ENCODE assay signal across 11 cellular contexts in genomic region chr4:2788532-2789103, GRCh38. TPM values are rescaled to one million over a fixed set of nuclear protein-coding genes. Genes with fewer than 3 reads are reported as not detected.
DNase-seq lines count a peak whose midpoint lies in the region; ATAC-seq and TF ChIP-seq lines count a peak whose summit lies in the region.
"Had no signal": no experiment of that assay in that cellular context is flagged by ENCODE, and none has a peak within 500 bp of the region (broad histone marks: within the 10 kb centered on the region; RNA-seq: fewer than 3 reads in every experiment).

No MANE protein-coding gene starts in this region.

- no peaks in the 10 kb centered on the region for H3K36me3 ChIP-seq in sigmoid colon

- no peak overlapping the region for H3K4me3 ChIP-seq in sigmoid colon

- TF ChIP-seq CTCF in sigmoid colon (IDR thresholded peaks at IDR 0.05), result no peak

- no peaks in the 10 kb centered on the region for H3K27me3 ChIP-seq in sigmoid colon

- TF ChIP-seq POLR2A in sigmoid colon (IDR thresholded peaks at IDR 0.05), result no peak

- ATAC-seq in SK-N-SH treated with all-trans-retinoic acid at 6 μM for 48 hours, result peak; percentile 34; the same call in 1 of the 3 replicates
- peak; percentile 72 for ATAC-seq in Right ventricle myocardium inferior

- intact Hi-C loops in Right ventricle myocardium inferior (cut with DNase I), result no loop called here
- intact Hi-C loops in sigmoid colon (cut with DNase I), result no loop called here

- peak overlapping the region in 2 of 4 donors; percentile 42 to 57 for H3K27ac ChIP-seq in sigmoid colon
- H3K27ac ChIP-seq: VCaP had no signal

- peaks cover 0 to 19% (median 13%) of the 10 kb centered on the region in 4 donors for H3K4me1 ChIP-seq in sigmoid colon

- WGBS in sigmoid colon, 2 donors, result 65 to 82% methylated on average over 4 of the region's 4 CpGs

- no peaks in the 10 kb centered on the region for H3K9me3 ChIP-seq in sigmoid colon

- DNase-seq in GM03348 (ENCODE audit: low spot score) (peak; percentile 54), Right ventricle myocardium inferior (ENCODE audit: missing footprints) (peak; percentile 71), sigmoid colon (peak; percentile 73), NCI-H2081 treated with DMSO at 0.1 percent for 48 hours (lab: John Stamatoyannopoulos, UW) (no peak), middle frontal gyrus (ENCODE audit: extremely low spot score, low spot score) (no peak)
- no peak for DNase-seq in activated naive CD4-positive, alpha-beta T cell treated with Interleukin-2 at 50 U/mL for 16 hours
- DNase-seq: DND-41, H7, NCI-H1092 treated with DMSO at 0.1 percent for 48 hours had no signal

- no peak for TF ChIP-seq EP300 in sigmoid colon (IDR thresholded peaks at IDR 0.05)

TF ChIP-seq in SK-N-SH treated with all-trans-retinoic acid at 6 μM for 48 hours, 23 proteins besides CTCF, POLR2A, EP300 and RAD21:
- TF ChIP-seq CSDC2 (CRISPR knock-in tag; IDR thresholded peaks at IDR 0.05) (no peak), ZNF70 (CRISPR knock-in tag; IDR thresholded peaks at IDR 0.05) (no peak), TOX (CRISPR knock-in tag; IDR thresholded peaks at IDR 0.05; ENCODE audit: borderline replicate concordance) (no peak), BACH2 (CRISPR knock-in tag; IDR thresholded peaks at IDR 0.05; ENCODE audit: borderline replicate concordance) (no peak)
- TF ChIP-seq, protein P1, sequence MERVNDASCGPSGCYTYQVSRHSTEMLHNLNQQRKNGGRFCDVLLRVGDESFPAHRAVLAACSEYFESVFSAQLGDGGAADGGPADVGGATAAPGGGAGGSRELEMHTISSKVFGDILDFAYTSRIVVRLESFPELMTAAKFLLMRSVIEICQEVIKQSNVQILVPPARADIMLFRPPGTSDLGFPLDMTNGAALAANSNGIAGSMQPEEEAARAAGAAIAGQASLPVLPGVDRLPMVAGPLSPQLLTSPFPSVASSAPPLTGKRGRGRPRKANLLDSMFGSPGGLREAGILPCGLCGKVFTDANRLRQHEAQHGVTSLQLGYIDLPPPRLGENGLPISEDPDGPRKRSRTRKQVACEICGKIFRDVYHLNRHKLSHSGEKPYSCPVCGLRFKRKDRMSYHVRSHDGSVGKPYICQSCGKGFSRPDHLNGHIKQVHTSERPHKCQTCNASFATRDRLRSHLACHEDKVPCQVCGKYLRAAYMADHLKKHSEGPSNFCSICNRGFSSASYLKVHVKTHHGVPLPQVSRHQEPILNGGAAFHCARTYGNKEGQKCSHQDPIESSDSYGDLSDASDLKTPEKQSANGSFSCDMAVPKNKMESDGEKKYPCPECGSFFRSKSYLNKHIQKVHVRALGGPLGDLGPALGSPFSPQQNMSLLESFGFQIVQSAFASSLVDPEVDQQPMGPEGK (CRISPR knock-in tag; IDR thresholded peaks at IDR 0.05; ENCODE audit: borderline replicate concordance), result no peak
- TF ChIP-seq, protein P2, sequence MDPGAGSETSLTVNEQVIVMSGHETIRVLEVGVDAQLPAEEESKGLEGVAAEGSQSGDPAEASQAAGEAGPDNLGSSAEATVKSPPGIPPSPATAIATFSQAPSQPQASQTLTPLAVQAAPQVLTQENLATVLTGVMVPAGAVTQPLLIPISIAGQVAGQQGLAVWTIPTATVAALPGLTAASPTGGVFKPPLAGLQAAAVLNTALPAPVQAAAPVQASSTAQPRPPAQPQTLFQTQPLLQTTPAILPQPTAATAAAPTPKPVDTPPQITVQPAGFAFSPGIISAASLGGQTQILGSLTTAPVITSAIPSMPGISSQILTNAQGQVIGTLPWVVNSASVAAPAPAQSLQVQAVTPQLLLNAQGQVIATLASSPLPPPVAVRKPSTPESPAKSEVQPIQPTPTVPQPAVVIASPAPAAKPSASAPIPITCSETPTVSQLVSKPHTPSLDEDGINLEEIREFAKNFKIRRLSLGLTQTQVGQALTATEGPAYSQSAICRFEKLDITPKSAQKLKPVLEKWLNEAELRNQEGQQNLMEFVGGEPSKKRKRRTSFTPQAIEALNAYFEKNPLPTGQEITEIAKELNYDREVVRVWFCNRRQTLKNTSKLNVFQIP (CRISPR knock-in tag; IDR thresholded peaks at IDR 0.05; ENCODE audit: borderline replicate concordance, low read depth), result no peak

RNA-seq across cellular contexts. Expression of gene SH3BP2, which starts 4.3 kb away (rescaled TPM):
- total RNA-seq in Right ventricle myocardium inferior, result 32.2 TPM
- 10 to 100 TPM; 18.4 to 49.3 (median 24.2) TPM for total RNA-seq in sigmoid colon
- polyA plus RNA-seq in sigmoid colon, result 10 to 100 TPM; 18.6 to 82.4 (median 35.6) TPM

RNA-seq across cellular contexts. Expression of gene TNIP2, which starts 32.5 kb away (rescaled TPM):
- 29.6 TPM for total RNA-seq in Right ventricle myocardium inferior
- 10 to 100 TPM; 56.3 to 68.8 (median 66.9) TPM for total RNA-seq in sigmoid colon
- polyA plus RNA-seq in sigmoid colon, result 10 to 100 TPM; 51.7 to 65.0 (median 51.8) TPM

RNA-seq across cellular contexts. Expression of gene ADD1, which starts 55.0 kb away (rescaled TPM):
- total RNA-seq in Right ventricle myocardium inferior, result 231 TPM
- total RNA-seq in sigmoid colon, result 100 to 1,000 TPM; 166 to 378 (median 183) TPM
- 100 to 1,000 TPM; 113 to 162 (median 120) TPM for polyA plus RNA-seq in sigmoid colon

Comparison
In these comparisons a context has a peak if more than half of its experiments do, and no peak if none do; other contexts are left out.
1. DNase-seq: peak in GM03348 (single experiment), Right ventricle myocardium inferior (single experiment) and sigmoid colon (single experiment); none in NCI-H2081 treated with DMSO at 0.1 percent for 48 hours (single experiment), activated naive CD4-positive, alpha-beta T cell treated with Interleukin-2 at 50 U/mL for 16 hours (single experiment) and middle frontal gyrus (single experiment).